6 cellular contexts compared by ENCODE assay signal in the genomic region with DNA sequence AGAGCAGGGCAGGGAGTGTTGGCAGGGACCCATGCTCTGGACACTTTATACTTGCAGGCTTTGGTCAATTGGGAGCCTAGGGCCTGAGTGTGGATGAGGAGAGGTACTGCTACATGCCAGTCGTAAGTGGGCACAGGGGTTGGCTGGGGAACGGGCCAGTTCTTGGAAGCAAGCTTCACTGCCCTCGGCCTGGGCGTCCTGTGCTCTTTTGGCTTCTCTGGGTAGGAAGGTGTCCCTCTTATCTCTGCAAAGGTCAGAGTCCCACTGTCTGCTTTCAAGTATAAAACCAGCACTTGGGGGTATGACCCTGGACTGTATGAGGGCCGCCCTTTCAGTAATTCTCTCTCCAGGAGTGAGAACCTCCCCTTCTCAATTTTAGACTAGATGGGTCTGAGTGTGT.
A peak's percentile ranks its signal among the peaks of the same experiment; 100 is the strongest.
DNase-seq lines count a peak whose midpoint lies in the region; ATAC-seq and TF ChIP-seq lines count a peak whose summit lies in the region.
"Not testable (repeated sequence)": the region's sequence is repeated elsewhere in the genome, so short reads cannot be mapped to it uniquely, and the experiment has no call there.

No MANE protein-coding gene starts in this region.

- H3K27me3 ChIP-seq in CD4-positive, CD25-positive, alpha-beta regulatory T cell (ENCODE audit: control insufficient read depth, insufficient read depth, low read length); right lobe of liver: not testable (repeated sequence)

- H3K9me3 Mint-ChIP-seq in CD4-positive, CD25-positive, alpha-beta regulatory T cell; activated T-helper 1 cell treated with anti-CD3 and anti-CD28 coated beads, Interleukin-12 subunit alpha, Interleukin-12 subunit beta, Interleukin-2, Interleukin-4 antibody, amounts not matched to agents 30 ng/mL and 10 ng/mL and 1 ng/mL, durations not matched to agents 14 hours and 24 hours and 36 hours; brain; neural crest cell; type B pancreatic cell: not testable (repeated sequence)

- not testable (repeated sequence) for TF ChIP-seq CTCF in brain (conservative IDR thresholded peaks at IDR 0.05); right lobe of liver (IDR thresholded peaks at IDR 0.05); neural crest cell (conservative IDR thresholded peaks at IDR 0.05); type B pancreatic cell (conservative IDR thresholded peaks at IDR 0.05)

- H3K4me3 ChIP-seq in CD4-positive, CD25-positive, alpha-beta regulatory T cell (ENCODE audit: low read depth, low read length); right lobe of liver: not testable (repeated sequence)

- H3K36me3 ChIP-seq in CD4-positive, CD25-positive, alpha-beta regulatory T cell (ENCODE audit: control insufficient read depth, insufficient read depth, low read length); right lobe of liver: not testable (repeated sequence)

- H3K9me3 ChIP-seq in CD4-positive, CD25-positive, alpha-beta regulatory T cell (ENCODE audit: control insufficient read depth in 2 of 2, low read length in 2 of 2); right lobe of liver: not testable (repeated sequence)

- not testable (repeated sequence) for H3K27me3 Mint-ChIP-seq in CD4-positive, CD25-positive, alpha-beta regulatory T cell; activated T-helper 1 cell treated with anti-CD3 and anti-CD28 coated beads, Interleukin-12 subunit alpha, Interleukin-12 subunit beta, Interleukin-2, Interleukin-4 antibody, amounts not matched to agents 30 ng/mL and 10 ng/mL and 1 ng/mL, durations not matched to agents 14 hours and 24 hours and 36 hours (ENCODE audit: insufficient read depth); neural crest cell (ENCODE audit: low read depth); type B pancreatic cell
- peaks cover 11% of the 10 kb centered on the region for H3K27me3 Mint-ChIP-seq in brain

- not testable (repeated sequence) for ATAC-seq in CD4-positive, CD25-positive, alpha-beta regulatory T cell (ENCODE audit: low read depth in 2 of 2)
- peak; percentile 6 to 25 (median 16) for ATAC-seq in right lobe of liver

- not testable (repeated sequence) for H3K27ac Mint-ChIP-seq in CD4-positive, CD25-positive, alpha-beta regulatory T cell; activated T-helper 1 cell treated with anti-CD3 and anti-CD28 coated beads, Interleukin-12 subunit alpha, Interleukin-12 subunit beta, Interleukin-2, Interleukin-4 antibody, amounts not matched to agents 30 ng/mL and 10 ng/mL and 1 ng/mL, durations not matched to agents 14 hours and 24 hours and 36 hours; brain; neural crest cell (ENCODE audit: unreplicated experiment); type B pancreatic cell

- H3K27ac ChIP-seq in CD4-positive, CD25-positive, alpha-beta regulatory T cell (ENCODE audit: insufficient read depth, low read length, poor library complexity, severe bottlenecking); right lobe of liver: not testable (repeated sequence)

- 47% methylated on average over 3 of the region's 5 CpGs for WGBS in right lobe of liver (ENCODE audit: insufficient coverage, low coverage, low lambda C conversion rate, missing lambda C conversion rate)

- not testable (repeated sequence) for H3K36me3 Mint-ChIP-seq in CD4-positive, CD25-positive, alpha-beta regulatory T cell; activated T-helper 1 cell treated with anti-CD3 and anti-CD28 coated beads, Interleukin-12 subunit alpha, Interleukin-12 subunit beta, Interleukin-2, Interleukin-4 antibody, amounts not matched to agents 30 ng/mL and 10 ng/mL and 1 ng/mL, durations not matched to agents 14 hours and 24 hours and 36 hours (ENCODE audit: low read depth); brain; neural crest cell (ENCODE audit: low read depth); type B pancreatic cell

- not testable (repeated sequence) for TF ChIP-seq POLR2A in right lobe of liver (IDR thresholded peaks at IDR 0.05)

- not testable (repeated sequence) for DNase-seq in CD4-positive, CD25-positive, alpha-beta regulatory T cell; activated T-helper 1 cell treated with anti-CD3 and anti-CD28 coated beads, Interleukin-12 subunit alpha, Interleukin-12 subunit beta, Interleukin-2, Interleukin-4 antibody, amounts not matched to agents 30 ng/mL and 10 ng/mL and 1 ng/mL, durations not matched to agents 14 hours and 24 hours and 36 hours (ENCODE audit: low spot score); right lobe of liver; neural crest cell (ENCODE audit: low read depth, low spot score); type B pancreatic cell (ENCODE audit: extremely low spot score, unreplicated experiment)

- peaks cover 0 to 29% (median 16%) of the 10 kb centered on the region in 4 donors for H3K4me1 Mint-ChIP-seq in CD4-positive, CD25-positive, alpha-beta regulatory T cell
- H3K4me1 Mint-ChIP-seq in activated T-helper 1 cell treated with anti-CD3 and anti-CD28 coated beads, Interleukin-12 subunit alpha, Interleukin-12 subunit beta, Interleukin-2, Interleukin-4 antibody, amounts not matched to agents 30 ng/mL and 10 ng/mL and 1 ng/mL, durations not matched to agents 14 hours and 24 hours and 36 hours (ENCODE audit: low read depth): peaks cover 21% of the 10 kb centered on the region
- H3K4me1 Mint-ChIP-seq in brain: peaks cover 15% of the 10 kb centered on the region
- not testable (repeated sequence) for H3K4me1 Mint-ChIP-seq in neural crest cell; type B pancreatic cell (ENCODE audit: unreplicated experiment)

- H3K4me3 Mint-ChIP-seq in CD4-positive, CD25-positive, alpha-beta regulatory T cell: peak overlapping the region; percentile 9 to 59 (median 44)
- H3K4me3 Mint-ChIP-seq in activated T-helper 1 cell treated with anti-CD3 and anti-CD28 coated beads, Interleukin-12 subunit alpha, Interleukin-12 subunit beta, Interleukin-2, Interleukin-4 antibody, amounts not matched to agents 30 ng/mL and 10 ng/mL and 1 ng/mL, durations not matched to agents 14 hours and 24 hours and 36 hours: peak overlapping the region; percentile 7
- H3K4me3 Mint-ChIP-seq in brain: peak overlapping the region in 3 of 5 experiments; percentile 34 to 46 (median 40)
- peak overlapping the region; percentile 68 for H3K4me3 Mint-ChIP-seq in neural crest cell
- H3K4me3 Mint-ChIP-seq in type B pancreatic cell: peak overlapping the region; percentile 28

- not testable (repeated sequence) for H3K4me1 ChIP-seq in CD4-positive, CD25-positive, alpha-beta regulatory T cell (ENCODE audit: control insufficient read depth, insufficient read depth, low read length, poor library complexity, severe bottlenecking); right lobe of liver

- intact Hi-C loops in activated T-helper 1 cell treated with anti-CD3 and anti-CD28 coated beads, Interleukin-12 subunit alpha, Interleukin-12 subunit beta, Interleukin-2, Interleukin-4 antibody, amounts not matched to agents 30 ng/mL and 10 ng/mL and 1 ng/mL, durations not matched to agents 14 hours and 24 hours and 36 hours (cut with micrococcal nuclease): loop anchor here (5.0 kb wide), 1 partner anchor 61 kb away; no protein-coding TSS in a partner anchor
- intact Hi-C loops in right lobe of liver (cut with DNase I): not testable (repeated sequence)

Comparison
In these comparisons a context has a peak if more than half of its experiments do, and no peak if none do; other contexts are left out.
1. H3K4me3 Mint-ChIP-seq: peak in every context shown above with its lines; median percentile 68 in neural crest cell; 44 in CD4-positive, CD25-positive, alpha-beta regulatory T cell; 40 in brain; 28 in type B pancreatic cell; 7 in activated T-helper 1 cell treated with anti-CD3 and anti-CD28 coated beads, Interleukin-12 subunit alpha, Interleukin-12 subunit beta, Interleukin-2, Interleukin-4 antibody, amounts not matched to agents 30 ng/mL and 10 ng/mL and 1 ng/mL, durations not matched to agents 14 hours and 24 hours and 36 hours.